ENCODE assay signal across 13 cellular contexts in the genomic region with DNA sequence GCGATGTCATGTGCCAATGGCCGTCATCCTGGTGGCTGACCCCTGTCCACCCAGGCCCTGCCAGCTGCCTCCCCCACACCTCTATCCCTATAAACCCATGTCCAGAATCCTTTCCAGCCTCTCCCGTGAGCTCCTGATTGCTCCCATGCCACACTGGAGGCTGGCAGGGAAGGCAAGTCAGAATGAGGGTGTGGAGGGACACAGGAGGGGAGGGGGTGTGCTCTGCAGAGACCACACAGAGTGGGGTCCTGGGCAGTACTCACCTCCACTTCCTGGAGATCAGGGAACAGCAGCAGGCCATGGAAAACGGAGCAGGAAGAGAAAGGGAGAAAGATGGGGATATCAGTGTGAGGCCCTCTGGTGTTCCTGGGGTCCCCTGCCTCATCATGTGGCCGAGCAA.
"Had no signal": no experiment of that assay in that cellular context is flagged by ENCODE, and none has a peak within 500 bp of the region (broad histone marks: within the 10 kb centered on the region; RNA-seq: fewer than 3 reads in every experiment).

No MANE protein-coding gene starts in this region.

- ATAC-seq: foreskin keratinocyte, pancreas had no signal

- H3K4me3 ChIP-seq: lung, pancreas, thyroid gland, vagina had no signal

- H3K4me1 ChIP-seq: foreskin keratinocyte, pancreas, thyroid gland had no signal

- H3K27ac Mint-ChIP-seq: immature natural killer cell had no signal

- DNase-seq: activated CD4-positive, alpha-beta memory T cell treated with anti-CD3 and anti-CD28 coated beads for 36 hours; activated CD8-positive, alpha-beta memory T cell treated with anti-CD3 and anti-CD28 coated beads, Interleukin-2, amount 50 U/mL, for 48 hours; foreskin keratinocyte; immature natural killer cell; stimulated activated CD4-positive, alpha-beta T cell treated with anti-CD3 and anti-CD28 coated beads, Interleukin-15, amount 100 ng/mL, for 24 hours; stimulated activated CD4-positive, alpha-beta T cell treated with anti-CD3 and anti-CD28 coated beads, Interleukin-4, amount 100 ng/mL, for 24 hours; T1000; thyroid gland had no signal

- H3K9me3 ChIP-seq: pancreas, thyroid gland, vagina had no signal

- H3K4me3 Mint-ChIP-seq: activated CD4-positive, alpha-beta memory T cell treated with anti-CD3 and anti-CD28 coated beads for 36 hours; immature natural killer cell; nephron had no signal

- H3K27me3 Mint-ChIP-seq: activated CD4-positive, alpha-beta memory T cell treated with anti-CD3 and anti-CD28 coated beads for 36 hours had no signal

- H3K36me3 ChIP-seq: pancreas, thyroid gland, vagina had no signal

- H3K9me3 Mint-ChIP-seq: activated CD4-positive, alpha-beta memory T cell treated with anti-CD3 and anti-CD28 coated beads for 36 hours; immature natural killer cell; nephron had no signal

- H3K27me3 ChIP-seq: foreskin keratinocyte, pancreas, thyroid gland, vagina had no signal

- H3K27ac ChIP-seq: foreskin keratinocyte, pancreas, thyroid gland, vagina, VCaP had no signal
